20 cellular contexts compared by ENCODE assay signal in the genomic region with DNA sequence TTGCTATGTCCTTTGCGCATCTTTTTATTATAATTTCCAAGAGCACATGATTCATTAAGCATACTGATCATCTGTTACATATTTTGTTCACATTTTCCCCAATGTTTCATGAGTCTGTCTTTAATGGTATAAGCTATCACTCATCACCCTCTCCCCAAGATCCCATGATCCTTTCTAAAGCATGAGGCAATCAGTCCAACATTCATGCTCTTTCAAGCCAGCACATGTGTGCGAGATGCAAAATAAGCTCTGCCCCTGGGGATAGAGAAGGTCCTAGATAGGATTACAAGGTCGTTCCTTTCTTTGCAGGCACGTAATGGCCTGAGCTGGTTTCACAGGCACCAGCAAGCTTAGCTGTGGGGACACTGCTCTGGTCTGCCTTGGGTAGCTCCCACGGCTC. TPM values are rescaled to one million over a fixed set of nuclear protein-coding genes. Genes with fewer than 3 reads are reported as not detected.
"Had no signal": no experiment of that assay in that cellular context is flagged by ENCODE, and none has a peak within 500 bp of the region (broad histone marks: within the 10 kb centered on the region; RNA-seq: fewer than 3 reads in every experiment).

No MANE protein-coding gene starts in this region.

- H3K4me1 ChIP-seq: upper lobe of left lung had no signal

- H3K9me3 ChIP-seq: upper lobe of left lung had no signal

- ATAC-seq: activated CD4-positive, alpha-beta T cell treated with anti-CD3 and anti-CD28 coated beads for 36 hours; activated CD8-positive, alpha-beta memory T cell treated with anti-CD3 and anti-CD28 coated beads, Interleukin-2, amount 10 ng/mL, durations not matched to agents 7 days and 5 days; left ventricle myocardium superior; natural killer cell treated with Interleukin-12 subunit alpha and Interleukin-12 subunit beta and Interleukin-15 and Interleukin-18, amount 100 ng/mL, for 72 hours; stimulated activated naive CD8-positive, alpha-beta T cell treated with anti-CD3 and anti-CD28 coated beads, Interleukin-15, amount 100 ng/mL, for 72 hours; T-helper 17 cell had no signal

- H3K27me3 ChIP-seq: upper lobe of left lung had no signal

- DNase-seq: activated CD4-positive, alpha-beta memory T cell treated with anti-CD3 and anti-CD28 coated beads for 36 hours; activated CD4-positive, alpha-beta T cell treated with anti-CD3 and anti-CD28 coated beads for 36 hours; activated CD8-positive, alpha-beta memory T cell treated with anti-CD3 and anti-CD28 coated beads, Interleukin-2, amount 10 ng/mL, durations not matched to agents 7 days and 5 days; activated effector memory CD4-positive, alpha-beta T cell treated with Interleukin-2 at 50 U/mL for 16 hours; activated T-cell treated with anti-CD3 and anti-CD28 coated beads, Interleukin-2, amount 50 U/mL, for 1 hour; amniotic stem cell; central memory CD4-positive, alpha-beta T cell; effector CD4-positive, alpha-beta T cell; hypothalamus; kidney glomerular epithelial cell; left ventricle myocardium superior; mesenchymal stem cell; stimulated activated CD4-positive, alpha-beta T cell treated with anti-CD3 and anti-CD28 coated beads, Interleukin-4, amount 100 ng/mL, for 4 hours; stimulated activated CD8-positive, alpha-beta memory T cell treated with anti-CD3 and anti-CD28 coated beads, Interleukin-4, amount 100 ng/mL, for 48 hours; stimulated activated naive CD8-positive, alpha-beta T cell treated with anti-CD3 and anti-CD28 coated beads, Interleukin-15, amount 100 ng/mL, for 72 hours; T-helper 17 cell; upper lobe of left lung had no signal

- H3K36me3 ChIP-seq: upper lobe of left lung had no signal

- H3K27ac ChIP-seq: coronary artery, upper lobe of left lung had no signal

- H3K4me3 ChIP-seq: coronary artery, skin epidermis, upper lobe of left lung had no signal

RNA-seq across cellular contexts. Expression of gene LAMP3, which starts 58.3 kb away (rescaled TPM):
- total RNA-seq: left ventricle myocardium superior had no signal
